In the genomic region with DNA sequence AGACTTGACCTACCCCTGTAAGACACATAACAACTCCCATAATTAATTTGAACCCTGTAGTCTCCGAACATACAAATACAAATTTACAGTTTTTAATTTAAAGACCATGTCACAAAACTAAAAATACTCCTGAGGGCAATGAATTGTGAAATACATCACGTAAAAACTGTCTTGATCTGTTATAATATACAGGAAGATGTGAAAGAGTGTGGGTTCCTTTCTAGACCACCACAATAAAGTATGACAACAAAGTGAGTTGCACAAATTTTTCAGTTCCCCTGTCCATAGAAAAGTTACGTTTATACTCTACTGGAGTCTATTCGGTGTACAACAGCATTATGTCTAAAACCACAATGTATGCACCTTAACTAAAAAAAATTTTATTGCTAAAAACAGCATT, we compare ENCODE assay signal across 1 cellular context.
A peak's percentile ranks its signal among the peaks of the same experiment; 100 is the strongest.
TF ChIP-seq lines count a peak whose summit lies in the region.

No MANE protein-coding gene starts in this region.

TF ChIP-seq in GM12878, 131 proteins besides CTCF, POLR2A, EP300 and RAD21:
- TF ChIP-seq SPI1 (IDR thresholded peaks at IDR 0.05; ENCODE audit: borderline replicate concordance, insufficient read depth, low read depth, low read length) (peak; percentile 34; the same call in 1 of the 2 replicates), RUNX3 (IDR thresholded peaks at IDR 0.05; ENCODE audit: low read length) (peak; percentile 45; the same call in 1 of the 2 replicates), NRF1 (conservative IDR thresholded peaks at IDR 0.05; ENCODE audit: low read depth, low read length) (no peak)
